ENCODE assay signal across 3 cellular contexts in genomic region chr21:31564439-31564838, GRCh38.
TF ChIP-seq lines count a peak whose summit lies in the region.

No MANE protein-coding gene starts in this region.

TF ChIP-seq in SK-N-SH, 30 proteins besides CTCF, POLR2A, EP300 and RAD21 (continued from another document):
- TF ChIP-seq PBX3 (IDR thresholded peaks at IDR 0.05): peak; percentile 25; the same call in 1 of the 2 replicates
TF ChIP-seq in SK-N-SH: peak in this region for 2.

TF ChIP-seq in SK-N-SH treated with all-trans-retinoic acid at 6 μM for 48 hours, 23 proteins besides CTCF, POLR2A, EP300 and RAD21:
- TF ChIP-seq TSHZ2 (CRISPR knock-in tag; IDR thresholded peaks at IDR 0.05): no peak
- TF ChIP-seq BACH2 (CRISPR knock-in tag; IDR thresholded peaks at IDR 0.05; ENCODE audit: borderline replicate concordance): no peak
- TF ChIP-seq ZC3H10 (CRISPR knock-in tag; IDR thresholded peaks at IDR 0.05): no peak
- no peak for TF ChIP-seq TCF4 (CRISPR knock-in tag; IDR thresholded peaks at IDR 0.05; ENCODE audit: borderline replicate concordance)
- TF ChIP-seq RARB (CRISPR knock-in tag; IDR thresholded peaks at IDR 0.05): no peak
- no peak for TF ChIP-seq TOX (CRISPR knock-in tag; IDR thresholded peaks at IDR 0.05; ENCODE audit: borderline replicate concordance)
- no peak for TF ChIP-seq SNAI2 (CRISPR knock-in tag; IDR thresholded peaks at IDR 0.05)
- TF ChIP-seq, protein P1, sequence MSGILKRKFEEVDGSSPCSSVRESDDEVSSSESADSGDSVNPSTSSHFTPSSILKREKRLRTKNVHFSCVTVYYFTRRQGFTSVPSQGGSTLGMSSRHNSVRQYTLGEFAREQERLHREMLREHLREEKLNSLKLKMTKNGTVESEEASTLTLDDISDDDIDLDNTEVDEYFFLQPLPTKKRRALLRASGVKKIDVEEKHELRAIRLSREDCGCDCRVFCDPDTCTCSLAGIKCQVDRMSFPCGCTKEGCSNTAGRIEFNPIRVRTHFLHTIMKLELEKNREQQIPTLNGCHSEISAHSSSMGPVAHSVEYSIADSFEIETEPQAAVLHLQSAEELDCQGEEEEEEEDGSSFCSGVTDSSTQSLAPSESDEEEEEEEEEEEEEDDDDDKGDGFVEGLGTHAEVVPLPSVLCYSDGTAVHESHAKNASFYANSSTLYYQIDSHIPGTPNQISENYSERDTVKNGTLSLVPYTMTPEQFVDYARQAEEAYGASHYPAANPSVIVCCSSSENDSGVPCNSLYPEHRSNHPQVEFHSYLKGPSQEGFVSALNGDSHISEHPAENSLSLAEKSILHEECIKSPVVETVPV (CRISPR knock-in tag; IDR thresholded peaks at IDR 0.05): no peak

TF ChIP-seq in K562, 482 proteins besides CTCF, POLR2A, EP300 and RAD21 (continued from another document):
- TF ChIP-seq ZBTB5 (IDR thresholded peaks at IDR 0.05) (no peak), KLF13 (tag; IDR thresholded peaks at IDR 0.05; ENCODE audit: borderline replicate concordance, low read depth) (no peak), ZNF143 (CRISPR knock-in tag; IDR thresholded peaks at IDR 0.05) (no peak), ZBTB43 (CRISPR knock-in tag; IDR thresholded peaks at IDR 0.05) (no peak), ZNF263 (CRISPR knock-in tag; IDR thresholded peaks at IDR 0.05; ENCODE audit: borderline replicate concordance) (no peak), ZNF174 (CRISPR knock-in tag; IDR thresholded peaks at IDR 0.05) (no peak), ZNF280B (CRISPR knock-in tag; IDR thresholded peaks at IDR 0.05) (no peak), PHF20 (IDR thresholded peaks at IDR 0.05; ENCODE audit: partially characterized antibody) (no peak), U2AF1 (optimal IDR thresholded peaks at IDR 0.05; ENCODE audit: low read depth, low read length) (no peak), CHD4 (IDR thresholded peaks at IDR 0.05; ENCODE audit: insufficient read depth, insufficient replicate concordance, low read depth, low read length, poor library complexity, severe bottlenecking) (no peak), FOXK1 (CRISPR knock-in tag; IDR thresholded peaks at IDR 0.05; ENCODE audit: borderline replicate concordance) (no peak), SIX5 (IDR thresholded peaks at IDR 0.05; ENCODE audit: borderline replicate concordance in 1 of 2, insufficient read depth in 1 of 2, low read depth in 1 of 2, low read length in 2 of 2) (no peak), NCOA4 (IDR thresholded peaks at IDR 0.05; ENCODE audit: partially characterized antibody) (no peak), SIN3B (IDR thresholded peaks at IDR 0.05; ENCODE audit: low read depth) (no peak)
TF ChIP-seq in K562: peak in this region for 0.
